18 cellular contexts compared by ENCODE assay signal in genomic region chr2:11819235-11819729, GRCh38.
DNase-seq lines count a peak whose midpoint lies in the region; ATAC-seq and TF ChIP-seq lines count a peak whose summit lies in the region.
"Had no signal": no experiment of that assay in that cellular context is flagged by ENCODE, and none has a peak within 500 bp of the region (broad histone marks: within the 10 kb centered on the region; RNA-seq: fewer than 3 reads in every experiment).

No MANE protein-coding gene starts in this region.

- TF ChIP-seq POLR2A in body of pancreas (IDR thresholded peaks at IDR 0.05), result no peak

- no peaks in the 10 kb centered on the region for H3K9me3 ChIP-seq in body of pancreas
- H3K9me3 ChIP-seq in liver (ENCODE audit: control insufficient read depth in 4 of 4, low read length in 3 of 4), result no peaks in the 10 kb centered on the region
- H3K9me3 ChIP-seq in GM23248 (ENCODE audit: low read depth), result no peaks in the 10 kb centered on the region

- H3K36me3 Mint-ChIP-seq in activated naive CD4-positive, alpha-beta T cell treated with anti-CD3 and anti-CD28 coated beads, Interleukin-2, amount 50 U/mL, for 24 hours, result peaks cover 30% of the 10 kb centered on the region

- intact Hi-C loops in body of pancreas (cut with DNase I), result no loop called here

- DNase-seq in activated naive CD4-positive, alpha-beta T cell (lab: John Stamatoyannopoulos, UW), result no peak
- DNase-seq in body of pancreas (peak in 3 of 4 donors; percentile 20 to 54 (median 27)), GM23248 (no peak), mucosa of gallbladder (ENCODE audit: low spot score) (no peak), HK-2 (ENCODE audit: unreplicated experiment) (no peak), SHP77 (lab: John Stamatoyannopoulos, UW) (no peak)
- DNase-seq: 8988T; CD4-positive, alpha-beta memory T cell; DMS 273 treated with DMSO at 0.1 percent for 48 hours; DMS79; GDM1; GOT3; H9; KBM-7 had no signal

- TF ChIP-seq RAD21 in liver (IDR thresholded peaks at IDR 0.05), result no peak

- no peaks in the 10 kb centered on the region for H4K20me1 ChIP-seq in GM23248 (ENCODE audit: insufficient read depth)
- H4K20me1 ChIP-seq: BLaER1 had no signal

- WGBS in body of pancreas, 2 donors, result 15 to 24% methylated on average over 5 of the region's 5 CpGs
- 49% methylated on average over 5 of the region's 5 CpGs for WGBS in liver
- WGBS in GM23248 (ENCODE audit: low coverage in 1 of 2, low lambda C conversion rate in 2 of 2, missing lambda C conversion rate in 2 of 2), 2 experiments, result 97 to 100% methylated on average over 5 of the region's 5 CpGs

- peaks cover 0 to 2% of the 10 kb centered on the region in 2 donors for H3K36me3 ChIP-seq in body of pancreas (replicated peaks in 1 of 2; ENCODE audit: insufficient read depth in 1 of 2, low read depth in 2 of 2)
- H3K36me3 ChIP-seq in liver (ENCODE audit: control insufficient read depth in 4 of 4, insufficient read depth in 3 of 4, low read depth in 1 of 4, low read length in 3 of 4), result peaks cover 20 to 61% (median 44%) of the 10 kb centered on the region in 4 donors
- 0 out of 2 replicates have a peak, but pooled peaks cover 8% of the 10 kb centered on the region for H3K36me3 ChIP-seq in GM23248 (ENCODE audit: low read depth)

- H3K4me2 ChIP-seq in GM23248 (ENCODE audit: unreplicated experiment), result no peak overlapping the region
- H3K4me2 ChIP-seq: BLaER1 had no signal

- H3K27me3 ChIP-seq in body of pancreas (no peaks in the 10 kb centered on the region), liver (ENCODE audit: control insufficient read depth in 4 of 4, insufficient read depth in 4 of 4, low read length in 3 of 4) (no peaks in the 10 kb centered on the region), GM23248 (replicated peaks; ENCODE audit: insufficient read depth) (no peaks in the 10 kb centered on the region)
- H3K27me3 ChIP-seq: BLaER1 had no signal

- H3K9ac ChIP-seq in liver (ENCODE audit: low read depth in 1 of 2, low read length in 2 of 2), result no peak overlapping the region
- no peak overlapping the region for H3K9ac ChIP-seq in GM23248
- H3K9ac ChIP-seq: BLaER1 had no signal

- no peaks in the 10 kb centered on the region for H3K9me3 Mint-ChIP-seq in activated naive CD4-positive, alpha-beta T cell treated with anti-CD3 and anti-CD28 coated beads, Interleukin-2, amount 50 U/mL, for 24 hours
- H3K9me3 Mint-ChIP-seq: CD4-positive, alpha-beta memory T cell; H9 had no signal

- H3K27ac ChIP-seq in body of pancreas (peak overlapping the region; percentile 9 to 56 (median 34)), liver (ENCODE audit: low read depth in 1 of 2, low read length in 2 of 2) (no peak overlapping the region), GM23248 (no peak overlapping the region)
- H3K27ac ChIP-seq: BLaER1 had no signal

- no peaks in the 10 kb centered on the region for H3F3A ChIP-seq in GM23248 (ENCODE audit: insufficient read depth)

- H3K27ac Mint-ChIP-seq in activated naive CD4-positive, alpha-beta T cell treated with anti-CD3 and anti-CD28 coated beads, Interleukin-2, amount 50 U/mL, for 24 hours, result peak overlapping the region; percentile 19
- H3K27ac Mint-ChIP-seq: CD14-positive monocyte; CD4-positive, alpha-beta memory T cell; H9 had no signal

- no peaks in the 10 kb centered on the region for H3K4me1 Mint-ChIP-seq in activated naive CD4-positive, alpha-beta T cell treated with anti-CD3 and anti-CD28 coated beads, Interleukin-2, amount 50 U/mL, for 24 hours
- H3K4me1 Mint-ChIP-seq: CD14-positive monocyte had no signal

- TF ChIP-seq CTCF in body of pancreas (IDR thresholded peaks at IDR 0.05) (no peak), liver (IDR thresholded peaks at IDR 0.05; ENCODE audit: low read depth, low read length, missing input control) (no peak)

- H3K27me3 Mint-ChIP-seq in activated naive CD4-positive, alpha-beta T cell treated with anti-CD3 and anti-CD28 coated beads, Interleukin-2, amount 50 U/mL, for 24 hours, result no peaks in the 10 kb centered on the region
- H3K27me3 Mint-ChIP-seq: CD4-positive, alpha-beta memory T cell had no signal

- H3K79me2 ChIP-seq in GM23248 (ENCODE audit: insufficient read depth), result no peaks in the 10 kb centered on the region

- H3K4me1 ChIP-seq in body of pancreas, result peaks cover 27% of the 10 kb centered on the region
- H3K4me1 ChIP-seq in liver (ENCODE audit: control insufficient read depth in 4 of 4, insufficient read depth in 4 of 4, low read length in 3 of 4), result peaks cover 0 to 6% (median 3%) of the 10 kb centered on the region in 4 donors
- no peaks in the 10 kb centered on the region for H3K4me1 ChIP-seq in GM23248 (ENCODE audit: insufficient read depth)
- H3K4me1 ChIP-seq: BLaER1 had no signal

- H3K4me3 ChIP-seq in body of pancreas (no peak overlapping the region), liver (ENCODE audit: low read depth in 1 of 3, low read length in 3 of 3) (no peak overlapping the region), GM23248 (no peak overlapping the region)
- H3K4me3 ChIP-seq: BLaER1 had no signal

- in situ Hi-C loops in GM23248 (cut with MboI), result no loop called here

- H3K9me2 ChIP-seq in GM23248 (ENCODE audit: insufficient read depth), result no peaks in the 10 kb centered on the region

- no peak overlapping the region for H2AFZ ChIP-seq in GM23248

- H3K4me3 Mint-ChIP-seq in activated naive CD4-positive, alpha-beta T cell treated with anti-CD3 and anti-CD28 coated beads, Interleukin-2, amount 50 U/mL, for 24 hours, result no peak overlapping the region
- H3K4me3 Mint-ChIP-seq: CD14-positive monocyte; CD4-positive, alpha-beta memory T cell; H9 had no signal

- ATAC-seq in body of pancreas, result peak; percentile 62

TF ChIP-seq in liver, 16 proteins besides CTCF, POLR2A, EP300 and RAD21:
- TF ChIP-seq HNF4G (IDR thresholded peaks at IDR 0.05), result peak; percentile 13
- TF ChIP-seq RXRA (IDR thresholded peaks at IDR 0.05), result no peak
- TF ChIP-seq REST (IDR thresholded peaks at IDR 0.05), result no peak
- TF ChIP-seq HNF4A (conservative IDR thresholded peaks at IDR 0.05), result peak; percentile 13 to 64
- peak; percentile 52 for TF ChIP-seq SP1 (IDR thresholded peaks at IDR 0.05)
- no peak for TF ChIP-seq FOXA1 (IDR thresholded peaks at IDR 0.05)

Comparison
In these comparisons a context has a peak if more than half of its experiments do, and no peak if none do; other contexts are left out.
1. DNase-seq: peak in body of pancreas (3 of 4); none in activated naive CD4-positive, alpha-beta T cell (0 of 4), GM23248 (single experiment), mucosa of gallbladder (single experiment), HK-2 (single experiment) and SHP77 (0 of 2).
2. H3K27ac ChIP-seq: peak in body of pancreas (4 of 4); none in liver (0 of 2) and GM23248 (single experiment).